Comparison of ENCODE assay signal across 1 cellular context in genomic region chr7:35736725-35737124, GRCh38.
TF ChIP-seq lines count a peak whose summit lies in the region.

No MANE protein-coding gene starts in this region.

TF ChIP-seq in HepG2, 621 proteins besides CTCF, POLR2A, EP300 and RAD21 (continued from another document and continues in another):
- peak; percentile 99 for TF ChIP-seq ZNF7 (CRISPR knock-in tag; IDR thresholded peaks at IDR 0.05)
- no peak for TF ChIP-seq ZNF800 (CRISPR knock-in tag; IDR thresholded peaks at IDR 0.05)
- no peak for TF ChIP-seq GATAD1 (CRISPR knock-in tag; IDR thresholded peaks at IDR 0.05)
- no peak for TF ChIP-seq ZSCAN20 (CRISPR knock-in tag; IDR thresholded peaks at IDR 0.05; ENCODE audit: borderline replicate concordance)
- no peak for TF ChIP-seq ZNF883 (CRISPR knock-in tag; IDR thresholded peaks at IDR 0.05; ENCODE audit: not compliant biosample characterization)
- no peak for TF ChIP-seq ZNF337 (CRISPR knock-in tag; IDR thresholded peaks at IDR 0.05; ENCODE audit: borderline replicate concordance, low read depth)
- no peak for TF ChIP-seq CBX1 (IDR thresholded peaks at IDR 0.05; ENCODE audit: low read depth)
- TF ChIP-seq IRF9 (CRISPR knock-in tag; IDR thresholded peaks at IDR 0.05; ENCODE audit: borderline replicate concordance): no peak
- no peak for TF ChIP-seq HNRNPK (IDR thresholded peaks at IDR 0.05; ENCODE audit: low read depth, low read length, poor library complexity, severe bottlenecking)
- no peak for TF ChIP-seq ELF4 (CRISPR knock-in tag; IDR thresholded peaks at IDR 0.05; ENCODE audit: borderline replicate concordance)
- no peak for TF ChIP-seq BRF2 (CRISPR knock-in tag; IDR thresholded peaks at IDR 0.05)
- TF ChIP-seq ZNF577 (CRISPR knock-in tag; IDR thresholded peaks at IDR 0.05; ENCODE audit: borderline replicate concordance, low read depth): no peak
- no peak for TF ChIP-seq CREBL2 (CRISPR knock-in tag; IDR thresholded peaks at IDR 0.05; ENCODE audit: borderline replicate concordance)
- 0 out of 2 replicates have a peak, but pooled peaks have one; percentile 31 for TF ChIP-seq ZNF614 (CRISPR knock-in tag; IDR thresholded peaks at IDR 0.05; ENCODE audit: borderline replicate concordance)
- no peak for TF ChIP-seq ZNF317 (CRISPR knock-in tag; IDR thresholded peaks at IDR 0.05)
- TF ChIP-seq ZBTB10 (CRISPR knock-in tag; IDR thresholded peaks at IDR 0.05; ENCODE audit: borderline replicate concordance): no peak
- peak; percentile 36; the same call in 1 of the 2 replicates for TF ChIP-seq CREM (IDR thresholded peaks at IDR 0.05)
- no peak for TF ChIP-seq CREM (CRISPR knock-in tag; IDR thresholded peaks at IDR 0.05)
- TF ChIP-seq MTA1 (CRISPR knock-in tag; IDR thresholded peaks at IDR 0.05; ENCODE audit: borderline replicate concordance): no peak
- TF ChIP-seq ZNF615 (CRISPR knock-in tag; IDR thresholded peaks at IDR 0.05; ENCODE audit: borderline replicate concordance): no peak
- TF ChIP-seq NFIC (IDR thresholded peaks at IDR 0.05; ENCODE audit: low read length): peak; percentile 34; the same call in 1 of the 2 replicates
- TF ChIP-seq SYNCRIP (IDR thresholded peaks at IDR 0.05; ENCODE audit: insufficient read depth, low read depth, low read length): no peak
- no peak for TF ChIP-seq TBX3 (IDR thresholded peaks at IDR 0.05; ENCODE audit: borderline replicate concordance)
- no peak for TF ChIP-seq HMGA1 (CRISPR knock-in tag; conservative IDR thresholded peaks at IDR 0.05)
- no peak for TF ChIP-seq ZBTB3 (CRISPR knock-in tag; IDR thresholded peaks at IDR 0.05; ENCODE audit: borderline replicate concordance, low read depth)
- no peak for TF ChIP-seq ZNF292 (CRISPR knock-in tag; IDR thresholded peaks at IDR 0.05; ENCODE audit: borderline replicate concordance, low read depth)
- no peak for TF ChIP-seq ATM (IDR thresholded peaks at IDR 0.05; ENCODE audit: borderline replicate concordance)
- TF ChIP-seq ZSCAN12 (CRISPR knock-in tag; IDR thresholded peaks at IDR 0.05): no peak
- no peak for TF ChIP-seq MEF2D (CRISPR knock-in tag; IDR thresholded peaks at IDR 0.05)
- TF ChIP-seq POLR2AphosphoS5 (IDR thresholded peaks at IDR 0.05; ENCODE audit: low read depth, low read length): no peak
- TF ChIP-seq DBP (CRISPR knock-in tag; IDR thresholded peaks at IDR 0.05; ENCODE audit: not compliant biosample characterization): no peak
- no peak for TF ChIP-seq ZBTB34 (CRISPR knock-in tag; IDR thresholded peaks at IDR 0.05)
- no peak for TF ChIP-seq FOXK2 (IDR thresholded peaks at IDR 0.05)
- no peak for TF ChIP-seq ASH2L (IDR thresholded peaks at IDR 0.05; ENCODE audit: insufficient read length, low read depth, low read length)
- no peak for TF ChIP-seq ZBTB49 (CRISPR knock-in tag; IDR thresholded peaks at IDR 0.05; ENCODE audit: borderline replicate concordance)
- no peak for TF ChIP-seq MLLT10 (CRISPR knock-in tag; IDR thresholded peaks at IDR 0.05)
- no peak for TF ChIP-seq ZBTB25 (CRISPR knock-in tag; IDR thresholded peaks at IDR 0.05)
- TF ChIP-seq ZNF547 (CRISPR knock-in tag; IDR thresholded peaks at IDR 0.05): no peak
- TF ChIP-seq ZNF138 (CRISPR knock-in tag; IDR thresholded peaks at IDR 0.05; ENCODE audit: low read depth): no peak
- 0 out of 2 replicates have a peak, but pooled peaks have one; percentile 42 for TF ChIP-seq ZNF205 (CRISPR knock-in tag; IDR thresholded peaks at IDR 0.05)
- TF ChIP-seq SIX1 (CRISPR knock-in tag; IDR thresholded peaks at IDR 0.05; ENCODE audit: borderline replicate concordance): peak; percentile 38; the same call in 1 of the 2 replicates
- no peak for TF ChIP-seq PRPF4 (IDR thresholded peaks at IDR 0.05; ENCODE audit: low read depth, low read length, poor library complexity, severe bottlenecking)
- TF ChIP-seq ZBTB44 (CRISPR knock-in tag; IDR thresholded peaks at IDR 0.05): no peak
